23 cellular contexts compared by ENCODE assay signal in genomic region chr4:178681871-178682270, GRCh38.
"Had no signal": no experiment of that assay in that cellular context is flagged by ENCODE, and none has a peak within 500 bp of the region (broad histone marks: within the 10 kb centered on the region; RNA-seq: fewer than 3 reads in every experiment).

No MANE protein-coding gene starts in this region.

- H3K4me3 ChIP-seq: MG63, SJSA1, SK-N-MC had no signal

- H3K9me3 ChIP-seq: MG63, SJSA1 had no signal

- DNase-seq: IMR-90; Karpas-422; KG1; MG63; NCI-H1092; NCI-H1105 treated with DMSO at 0.1 percent for 48 hours; NCI-H1417 treated with DMSO at 0.1 percent for 48 hours; NCI-H187; NCI-H2029; NCI-H2081 treated with DMSO at 0.1 percent for 48 hours; NCI-H2171; NCI-H226; NCI-H446; NCI-H510A; NCI-H524 treated with DMSO at 0.1 percent for 48 hours; NCI-H69; NCI-H774; NK-92 treated with Interleukin-12 subunit alpha and Interleukin-12 subunit beta, amount 100 ng/mL, for 24 hours; Right ventricle myocardium superior; RPMI8226; SIG-M5 had no signal

- H3K36me3 ChIP-seq: MG63, SJSA1 had no signal

- H3K4me1 ChIP-seq: SJSA1 had no signal

- H3K27ac ChIP-seq: SJSA1, SK-N-MC had no signal

- H3K27me3 ChIP-seq: MG63, SJSA1 had no signal
